Comparison of ENCODE assay signal across 6 cellular contexts in the genomic region with DNA sequence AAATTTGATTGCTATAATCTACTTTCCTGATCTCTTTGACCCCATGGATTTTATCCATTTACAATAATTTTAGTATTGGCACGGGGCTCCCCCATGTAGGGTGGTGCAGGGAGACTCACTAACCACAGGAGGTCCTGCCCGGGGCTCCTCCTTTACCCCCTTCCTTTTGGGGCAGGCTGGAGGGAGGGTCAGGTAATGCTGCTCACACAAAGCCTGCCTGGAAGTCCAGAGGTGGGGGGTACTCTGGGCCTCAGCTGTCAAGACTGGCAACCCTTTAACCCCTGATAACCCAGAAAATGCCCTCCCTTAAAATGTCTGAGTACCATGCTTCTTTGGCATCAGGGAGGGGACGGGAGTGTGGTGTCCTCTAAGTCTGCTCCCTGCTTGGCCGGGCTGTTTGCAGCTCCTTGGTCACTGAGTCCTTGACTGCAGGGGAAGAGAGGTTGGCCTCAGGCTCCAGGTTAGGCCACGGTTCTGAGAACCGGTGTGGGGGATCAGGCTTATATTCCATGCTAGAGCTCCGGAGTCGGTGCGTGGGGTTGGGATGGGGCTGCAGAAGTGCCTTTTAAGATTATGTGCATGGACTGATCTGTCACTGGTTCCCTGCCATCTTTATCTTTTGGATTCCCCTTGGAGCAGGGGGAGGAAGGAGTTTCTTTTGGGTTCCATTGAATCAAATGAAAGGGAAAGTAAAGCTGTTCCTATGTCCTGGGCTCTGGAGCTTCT. TPM values are rescaled to one million over a fixed set of nuclear protein-coding genes. Genes with fewer than 3 reads are reported as not detected.
"Had no signal": no experiment of that assay in that cellular context is flagged by ENCODE, and none has a peak within 500 bp of the region (broad histone marks: within the 10 kb centered on the region; RNA-seq: fewer than 3 reads in every experiment).

No MANE protein-coding gene starts in this region.

RNA-seq across cellular contexts. Expression of a gene that starts 28.9 kb away (rescaled TPM):
- total RNA-seq: GM23338, H1, H9, HT-29, IMR-90, K562 had no signal
